ENCODE assay signal across 10 cellular contexts in the genomic region with DNA sequence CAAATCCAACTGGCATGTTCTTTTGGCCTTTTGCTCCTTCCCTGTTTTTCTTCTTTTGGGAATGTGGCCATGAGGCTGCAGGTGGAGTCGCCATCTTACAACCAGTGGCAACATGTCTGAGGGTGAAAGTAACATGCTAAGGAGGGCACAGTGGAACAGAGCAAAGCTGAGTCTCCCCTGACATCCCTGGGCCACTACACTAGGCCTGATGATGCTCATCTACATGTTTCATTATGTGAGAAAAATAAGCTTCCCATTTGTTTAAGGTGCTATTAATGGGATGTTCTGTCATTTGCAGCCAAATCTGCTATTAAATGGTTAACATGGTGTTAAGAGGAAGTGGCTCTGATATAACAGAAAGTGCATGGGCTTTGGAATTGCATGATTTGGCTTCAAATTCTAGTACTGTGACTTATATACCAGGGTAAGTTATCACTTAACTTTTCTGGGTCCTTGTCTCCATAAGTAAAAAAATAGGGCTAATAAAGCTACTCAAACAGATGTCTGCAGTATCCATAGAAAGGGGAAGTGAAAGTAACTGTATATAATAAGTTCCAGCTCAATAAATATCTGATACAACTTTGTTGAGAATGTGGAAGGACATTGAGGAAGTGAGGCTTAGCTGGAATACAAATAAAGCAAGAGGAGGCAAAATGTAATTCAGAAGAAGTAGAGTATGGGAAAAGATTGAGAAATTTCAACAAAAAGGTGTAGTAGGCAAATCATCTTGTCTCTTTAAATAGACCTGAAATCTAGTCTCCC.
DNase-seq lines count a peak whose midpoint lies in the region; ATAC-seq and TF ChIP-seq lines count a peak whose summit lies in the region.
"Had no signal": no experiment of that assay in that cellular context is flagged by ENCODE, and none has a peak within 500 bp of the region (broad histone marks: within the 10 kb centered on the region; RNA-seq: fewer than 3 reads in every experiment).

No MANE protein-coding gene starts in this region.

- TF ChIP-seq POLR2A in sigmoid colon (IDR thresholded peaks at IDR 0.05), result no peak

- no peaks in the 10 kb centered on the region for H3K79me2 ChIP-seq in OCI-LY1 (ENCODE audit: insufficient read depth, low read length)

- H3K4me1 ChIP-seq in OCI-LY1 (ENCODE audit: insufficient read depth, low read length, severe bottlenecking), result peaks cover 46% of the 10 kb centered on the region
- no peaks in the 10 kb centered on the region for H3K4me1 ChIP-seq in sigmoid colon
- H3K4me1 ChIP-seq: psoas muscle had no signal

- ATAC-seq in GM19023 (IDR thresholded peaks at IDR 0.05; ENCODE audit: unreplicated experiment), result peak; percentile 52
- ATAC-seq in HG02981 (IDR thresholded peaks at IDR 0.05; ENCODE audit: unreplicated experiment), result peak; percentile 80
- ATAC-seq: psoas muscle had no signal

- WGBS in sigmoid colon, 2 donors, result 100% methylated on average over 1 of the region's 1 CpG

- no peak overlapping the region for H2AFZ ChIP-seq in OCI-LY1 (ENCODE audit: low read length)

- no peaks in the 10 kb centered on the region for H3K9me2 ChIP-seq in OCI-LY1 (ENCODE audit: low read depth, low read length)

- peaks cover 0 to 3% (median 2%) of the 10 kb centered on the region in 3 donors for H3K27me3 Mint-ChIP-seq in immature natural killer cell (ENCODE audit: low read depth in 3 of 3)

- H3K36me3 Mint-ChIP-seq in immature natural killer cell, result no peaks in the 10 kb centered on the region

- peak overlapping the region; percentile 47 for H3K4me2 ChIP-seq in OCI-LY1 (ENCODE audit: low read length)

- H3K9me3 ChIP-seq in OCI-LY1 (ENCODE audit: low read length) (no peaks in the 10 kb centered on the region), sigmoid colon (no peaks in the 10 kb centered on the region)
- H3K9me3 ChIP-seq: psoas muscle, upper lobe of left lung had no signal

- 0 out of 2 replicates have a peak, but pooled peaks cover 5% of the 10 kb centered on the region for H3F3A ChIP-seq in OCI-LY1 (ENCODE audit: insufficient read depth, low read length)

- TF ChIP-seq CTCF in OCI-LY1 (IDR thresholded peaks at IDR 0.05; ENCODE audit: low read length) (no peak), sigmoid colon (IDR thresholded peaks at IDR 0.05) (no peak)

- no peaks in the 10 kb centered on the region for H3K9me3 Mint-ChIP-seq in immature natural killer cell

- DNase-seq in AML-193 (lab: John Stamatoyannopoulos, UW), result peak; percentile 51 to 62
- DNase-seq in T-helper 1 cell, result no peak
- DNase-seq in immature natural killer cell, result no peak
- DNase-seq in sigmoid colon, result no peak
- no peak for DNase-seq in NCI-H2107 treated with DMSO at 0.1 percent for 48 hours (lab: John Stamatoyannopoulos, UW; ENCODE audit: unreplicated experiment)
- DNase-seq: psoas muscle, upper lobe of left lung had no signal

- no peaks in the 10 kb centered on the region for H3K27me3 ChIP-seq in OCI-LY1 (ENCODE audit: insufficient read depth, low read length)
- H3K27me3 ChIP-seq in sigmoid colon, result no peaks in the 10 kb centered on the region
- H3K27me3 ChIP-seq: upper lobe of left lung had no signal

- H3K36me3 ChIP-seq in OCI-LY1 (ENCODE audit: insufficient read depth, low read length) (no peaks in the 10 kb centered on the region), sigmoid colon (no peaks in the 10 kb centered on the region)
- H3K36me3 ChIP-seq: upper lobe of left lung had no signal

- H3K4me3 ChIP-seq in OCI-LY1 (ENCODE audit: low read depth, low read length, poor library complexity, severe bottlenecking) (no peak overlapping the region), sigmoid colon (no peak overlapping the region)
- H3K4me3 ChIP-seq: psoas muscle, upper lobe of left lung had no signal

- H4K20me1 ChIP-seq in OCI-LY1 (ENCODE audit: insufficient read depth, low read length), result no peaks in the 10 kb centered on the region

- H3K4me3 Mint-ChIP-seq in immature natural killer cell, result no peak overlapping the region

- H3K4me1 Mint-ChIP-seq in immature natural killer cell, result peaks cover 13 to 20% of the 10 kb centered on the region in 2 donors

- H3K9ac ChIP-seq in OCI-LY1 (ENCODE audit: low read length), result no peak overlapping the region

- intact Hi-C loops in sigmoid colon (cut with DNase I), result no loop called here

- no peak for TF ChIP-seq EP300 in sigmoid colon (IDR thresholded peaks at IDR 0.05)

- peak overlapping the region in 3 of 6 donors; percentile 23 to 45 (median 33) for H3K27ac Mint-ChIP-seq in immature natural killer cell

- H3K27ac ChIP-seq in OCI-LY1 (ENCODE audit: low read depth, low read length, poor library complexity, severe bottlenecking) (peak overlapping the region; percentile 87), sigmoid colon (no peak overlapping the region)
- H3K27ac ChIP-seq: psoas muscle, upper lobe of left lung had no signal

Comparison
In these comparisons a context has a peak if more than half of its experiments do, and no peak if none do; other contexts are left out.
1. DNase-seq: peak in AML-193 (2 of 2); none in T-helper 1 cell (0 of 5), immature natural killer cell (0 of 3), sigmoid colon (single experiment) and NCI-H2107 treated with DMSO at 0.1 percent for 48 hours (single experiment).